2 cellular contexts compared by ENCODE assay signal in genomic region chr2:148645135-148645924, GRCh38.
A peak's percentile ranks its signal among the peaks of the same experiment; 100 is the strongest.
TF ChIP-seq lines count a peak whose summit lies in the region.

No MANE protein-coding gene starts in this region.

TF ChIP-seq in IMR-90, 13 proteins besides CTCF, POLR2A, EP300 and RAD21:
- TF ChIP-seq MAFK (IDR thresholded peaks at IDR 0.05; ENCODE audit: low read depth, low read length) (no peak), MAZ (IDR thresholded peaks at IDR 0.05; ENCODE audit: borderline replicate concordance, low read depth, low read length) (peak; percentile 94), SMC3 (IDR thresholded peaks at IDR 0.05; ENCODE audit: low read depth, low read length) (0 out of 2 replicates have a peak, but pooled peaks have one; percentile 3), CEBPB (IDR thresholded peaks at IDR 0.05; ENCODE audit: low read depth, low read length) (peak; percentile 59; the same call in 1 of the 2 replicates), FOS (IDR thresholded peaks at IDR 0.05; ENCODE audit: low read depth, low read length) (no peak)

TF ChIP-seq in endothelial cell of umbilical vein, 7 proteins besides CTCF, POLR2A, EP300 and RAD21:
- TF ChIP-seq MAX (IDR thresholded peaks at IDR 0.05; ENCODE audit: insufficient read depth, insufficient read length) (no peak), POLR2AphosphoS5 (IDR thresholded peaks at IDR 0.05; ENCODE audit: insufficient read depth, low read depth, low read length) (peak; percentile 32)
